Comparison of ENCODE assay signal across 16 cellular contexts in the genomic region with DNA sequence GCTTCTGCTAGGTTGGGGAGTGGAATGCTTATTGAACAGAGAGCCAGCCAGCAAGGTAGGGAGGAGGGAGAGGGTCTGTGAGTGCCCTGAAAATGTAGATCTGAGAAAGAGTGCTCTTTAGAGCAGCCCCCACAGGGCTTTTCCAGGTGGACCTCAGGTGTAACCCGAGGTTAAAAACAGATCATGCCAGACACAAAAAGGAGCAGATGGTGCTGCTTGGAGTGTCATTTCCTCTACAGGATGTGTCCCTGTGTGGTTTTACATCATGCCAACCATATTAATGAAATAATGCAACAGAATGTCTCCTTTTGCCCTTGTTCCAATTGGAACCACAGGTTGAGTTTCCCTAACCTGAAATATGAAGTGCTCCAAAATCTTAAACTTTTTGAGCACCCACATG. TPM values are rescaled to one million over a fixed set of nuclear protein-coding genes. Genes with fewer than 3 reads are reported as not detected.
A peak's percentile ranks its signal among the peaks of the same experiment; 100 is the strongest.
DNase-seq lines count a peak whose midpoint lies in the region; ATAC-seq, FAIRE-seq and TF ChIP-seq lines count a peak whose summit lies in the region.
"Had no signal": no experiment of that assay in that cellular context is flagged by ENCODE, and none has a peak within 500 bp of the region (broad histone marks: within the 10 kb centered on the region; RNA-seq: fewer than 3 reads in every experiment).

No MANE protein-coding gene starts in this region.

- intact Hi-C loops in breast epithelium (cut with DNase I; ENCODE audit: low total_unique reads), result loop anchor here (10.0 kb wide), 1 partner anchor 57 kb away; no protein-coding TSS in a partner anchor
- intact Hi-C loops in MCF 10A (cut with micrococcal nuclease), result no loop called here

- CTCF ChIA-PET in MCF 10A (lab: Yijun Ruan, JAX), result interaction anchor here (1.5 to 2.4 kb wide), 3 partner anchors 28 to 109 kb away, joined by 5 to 7 read pairs (median 6); no protein-coding TSS in a partner anchor

- H3K36me3 Mint-ChIP-seq in MCF 10A (ENCODE audit: insufficient read depth, unreplicated experiment) (peaks cover 6% of the 10 kb centered on the region), T-helper 17 cell (ENCODE audit: low read depth) (no peaks in the 10 kb centered on the region), glutamatergic neuron (ENCODE audit: unreplicated experiment) (no peaks in the 10 kb centered on the region)

- ATAC-seq in T-helper 17 cell (no peak), GM18868 (IDR thresholded peaks at IDR 0.05; ENCODE audit: unreplicated experiment) (no peak)
- ATAC-seq: left cardiac atrium had no signal

- H3K27me3 Mint-ChIP-seq in MCF 10A (ENCODE audit: insufficient read depth, unreplicated experiment), result no peaks in the 10 kb centered on the region
- no peaks in the 10 kb centered on the region for H3K27me3 Mint-ChIP-seq in T-helper 17 cell
- H3K27me3 Mint-ChIP-seq in glutamatergic neuron (ENCODE audit: unreplicated experiment), result peaks cover 6% of the 10 kb centered on the region

- H3K4me1 Mint-ChIP-seq in MCF 10A (ENCODE audit: insufficient read depth, unreplicated experiment) (peaks cover 66% of the 10 kb centered on the region), T-helper 17 cell (peaks cover 81% of the 10 kb centered on the region), glutamatergic neuron (ENCODE audit: low read depth, unreplicated experiment) (peaks cover 71% of the 10 kb centered on the region)

- FAIRE-seq in urothelium cell line (lab: Jason Lieb, UNC), result peak; percentile 61
- FAIRE-seq: frontal cortex had no signal

- no peaks in the 10 kb centered on the region for H3K27me3 ChIP-seq in breast epithelium
- H3K27me3 ChIP-seq: ovary had no signal

- peak overlapping the region; percentile 57 to 97 for H3K27ac ChIP-seq in breast epithelium

- H3K9me3 Mint-ChIP-seq in MCF 10A (ENCODE audit: unreplicated experiment) (no peaks in the 10 kb centered on the region), glutamatergic neuron (ENCODE audit: unreplicated experiment) (no peaks in the 10 kb centered on the region)

- TF ChIP-seq CTCF in breast epithelium (IDR thresholded peaks at IDR 0.05) (no peak), MCF 10A (IDR thresholded peaks at IDR 0.05; ENCODE audit: unreplicated experiment) (no peak), glutamatergic neuron (IDR thresholded peaks at IDR 0.05; ENCODE audit: partially characterized antibody, unreplicated experiment) (no peak)

- no peak for DNase-seq in breast epithelium (ENCODE audit: low spot score in 2 of 2)
- DNase-seq in MCF 10A (ENCODE audit: unreplicated experiment), result no peak
- no peak for DNase-seq in T-helper 17 cell
- DNase-seq in glutamatergic neuron, result no peak
- no peak for DNase-seq in urothelium cell line (ENCODE audit: low spot score)
- no peak for DNase-seq in erythroblast (lab: John Stamatoyannopoulos, UW)
- DNase-seq in inferior parietal cortex (ENCODE audit: extremely low spot score), result no peak
- DNase-seq: activated CD8-positive, alpha-beta memory T cell treated with anti-CD3 and anti-CD28 coated beads, Interleukin-2, amount 50 U/mL, for 48 hours; left cardiac atrium; NK-92 treated with Interleukin-12 subunit alpha and Interleukin-12 subunit beta, amount 100 ng/mL, for 24 hours; ovary; stimulated activated CD4-positive, alpha-beta T cell treated with anti-CD3 and anti-CD28 coated beads, Interleukin-4, amount 100 ng/mL, for 1 hour had no signal

- no peaks in the 10 kb centered on the region for H3K9me3 ChIP-seq in breast epithelium
- H3K9me3 ChIP-seq in T-helper 17 cell (ENCODE audit: control insufficient read depth, low read length, poor library complexity, severe bottlenecking), result no peaks in the 10 kb centered on the region
- H3K9me3 ChIP-seq: ovary had no signal

- H3K27ac Mint-ChIP-seq in MCF 10A (ENCODE audit: low read depth, unreplicated experiment) (no peak overlapping the region), T-helper 17 cell (peak overlapping the region; percentile 100), glutamatergic neuron (ENCODE audit: unreplicated experiment) (no peak overlapping the region)

- POLR2A ChIA-PET in MCF 10A (lab: Yijun Ruan, JAX), result interaction anchor here (1.0 to 1.8 kb wide), 2 partner anchors 21 to 40 kb away, joined by 3 to 7 read pairs; no protein-coding TSS in a partner anchor

- H3K4me3 Mint-ChIP-seq in MCF 10A (ENCODE audit: unreplicated experiment) (no peak overlapping the region), T-helper 17 cell (peak overlapping the region; percentile 74), glutamatergic neuron (ENCODE audit: unreplicated experiment) (peak overlapping the region; percentile 96)

- no TSS peak for BruUV-seq in MCF 10A (replicated peaks; lab: Mats Ljungman, UMichigan)

- H3K4me3 ChIP-seq in breast epithelium, result peak overlapping the region in 1 of 3 donors; percentile 19
- H3K4me3 ChIP-seq: ovary had no signal

- no peaks in the 10 kb centered on the region for H3K36me3 ChIP-seq in breast epithelium
- H3K36me3 ChIP-seq: ovary had no signal

- TF ChIP-seq POLR2A in breast epithelium (IDR thresholded peaks at IDR 0.05) (no peak), erythroblast (IDR thresholded peaks at IDR 0.05; ENCODE audit: low read length) (no peak)

- peaks cover 17 to 69% of the 10 kb centered on the region in 2 donors for H3K4me1 ChIP-seq in breast epithelium

RNA-seq across cellular contexts. Expression of gene SUSD6, which starts 6.4 kb away (rescaled TPM):
- total RNA-seq in breast epithelium, result 10 to 100 TPM; 30.2 to 55.9 (median 55.7) TPM
- total RNA-seq in MCF 10A (2022), result 27.7 and 32.1 TPM in 2 replicates
- 100 to 1,000 TPM in 1 of 2 donors, 10 to 100 TPM in 1; 94.7 to 101 TPM for total RNA-seq in T-helper 17 cell
- 106 TPM for total RNA-seq in glutamatergic neuron (ENCODE audit: unreplicated experiment)

RNA-seq across cellular contexts. Expression of gene CCDC177, which starts 43.1 kb away (rescaled TPM):
- total RNA-seq in breast epithelium (under 1 TPM in 2 of 3 donors, not detected in 1; 0.29 to 0.33 TPM), MCF 10A (2022) (not detected in 2 replicates), T-helper 17 cell (not detected), glutamatergic neuron (ENCODE audit: unreplicated experiment) (7.8 TPM)
- total RNA-seq: left cardiac atrium; ovary; subcutaneous adipose tissue; T-helper 2 cell treated with Interferon-gamma antibody and Interleukin-4, amounts not matched to agents 100 ng/mL and 5 ng/mL, for 36 hours had no signal
